ENCODE assay signal across 8 cellular contexts in genomic region chr2:156343096-156343939, GRCh38. TPM values are rescaled to one million over a fixed set of nuclear protein-coding genes. Genes with fewer than 3 reads are reported as not detected.
DNase-seq lines count a peak whose midpoint lies in the region; ATAC-seq and TF ChIP-seq lines count a peak whose summit lies in the region.

No MANE protein-coding gene starts in this region.

- peaks cover 36% of the 10 kb centered on the region for H3K4me1 ChIP-seq in lower lobe of right lung

- TF ChIP-seq CTCF in astrocyte of the cerebellum (IDR thresholded peaks at IDR 0.05; ENCODE audit: low read depth, low read length, missing control alignments) (no peak), lower lobe of right lung (IDR thresholded peaks at IDR 0.05) (no peak), type B pancreatic cell (conservative IDR thresholded peaks at IDR 0.05) (no peak)

- in situ Hi-C loops in astrocyte of the cerebellum (cut with HindIII; ENCODE audit: low sequenced_read_pairs): loop anchor here (5.0 kb wide), 1 partner anchor 249 kb away; no protein-coding TSS in a partner anchor

- H3K27ac ChIP-seq in lower lobe of right lung: peak overlapping the region; percentile 100

- no peaks in the 10 kb centered on the region for H3K9me3 ChIP-seq in lower lobe of right lung

- DNase-seq in activated T-cell treated with anti-CD3 and anti-CD28 coated beads, Interleukin-2, amount 50 U/mL, for 72 hours: no peak
- DNase-seq in activated T-cell treated with anti-CD3 and anti-CD28 coated beads, Interleukin-2, amount 50 U/mL, for 1 hour: no peak
- no peak for DNase-seq in astrocyte of the cerebellum (ENCODE audit: low read depth)
- DNase-seq in lower lobe of right lung: no peak
- no peak for DNase-seq in type B pancreatic cell (ENCODE audit: extremely low spot score, unreplicated experiment)
- DNase-seq in NOMO-1 (lab: John Stamatoyannopoulos, UW; ENCODE audit: unreplicated experiment in 2 of 2): no peak
- DNase-seq in NCI-H345 (lab: John Stamatoyannopoulos, UW): no peak

- H3K36me3 ChIP-seq in lower lobe of right lung: no peaks in the 10 kb centered on the region

- H3K9me3 Mint-ChIP-seq in activated T-cell treated with anti-CD3 and anti-CD28 coated beads, Interleukin-2, amount 50 U/mL, for 72 hours: no peaks in the 10 kb centered on the region
- H3K9me3 Mint-ChIP-seq in type B pancreatic cell: no peaks in the 10 kb centered on the region

- intact Hi-C loops in lower lobe of right lung (cut with DNase I): no loop called here

- H3K4me3 Mint-ChIP-seq in activated T-cell treated with anti-CD3 and anti-CD28 coated beads, Interleukin-2, amount 50 U/mL, for 72 hours: peak overlapping the region; percentile 81 to 91
- H3K4me3 Mint-ChIP-seq in type B pancreatic cell: peak overlapping the region; percentile 91

- H3K27me3 ChIP-seq in lower lobe of right lung (ENCODE audit: low read depth): no peaks in the 10 kb centered on the region

- H3K27ac Mint-ChIP-seq in activated T-cell treated with anti-CD3 and anti-CD28 coated beads, Interleukin-2, amount 50 U/mL, for 72 hours: peak overlapping the region; percentile 98
- peak overlapping the region; percentile 96 for H3K27ac Mint-ChIP-seq in type B pancreatic cell

- H3K36me3 Mint-ChIP-seq in activated T-cell treated with anti-CD3 and anti-CD28 coated beads, Interleukin-2, amount 50 U/mL, for 72 hours (ENCODE audit: insufficient read depth in 2 of 2): no peaks in the 10 kb centered on the region
- no peaks in the 10 kb centered on the region for H3K36me3 Mint-ChIP-seq in type B pancreatic cell

- peaks cover 41% of the 10 kb centered on the region for H3K4me1 Mint-ChIP-seq in activated T-cell treated with anti-CD3 and anti-CD28 coated beads, Interleukin-2, amount 50 U/mL, for 72 hours (ENCODE audit: low read depth)
- H3K4me1 Mint-ChIP-seq in type B pancreatic cell (ENCODE audit: unreplicated experiment): peaks cover 32% of the 10 kb centered on the region

- no peak for ATAC-seq in activated T-cell treated with anti-CD3 and anti-CD28 coated beads, Interleukin-2, amount 50 U/mL, for 72 hours (replicated peaks in 1 of 2)
- ATAC-seq in lower lobe of right lung: no peak
- ATAC-seq in HG02759 (IDR thresholded peaks at IDR 0.05; ENCODE audit: unreplicated experiment): no peak

- no peaks in the 10 kb centered on the region for H3K27me3 Mint-ChIP-seq in activated T-cell treated with anti-CD3 and anti-CD28 coated beads, Interleukin-2, amount 50 U/mL, for 72 hours (ENCODE audit: low read depth)
- H3K27me3 Mint-ChIP-seq in type B pancreatic cell: no peaks in the 10 kb centered on the region

- H3K4me3 ChIP-seq in astrocyte of the cerebellum (ENCODE audit: low read depth, low read length): peak overlapping the region; percentile 60
- peak overlapping the region; percentile 75 for H3K4me3 ChIP-seq in lower lobe of right lung

RNA-seq across cellular contexts. Expression of gene NR4A2, which starts 10.8 kb away (rescaled TPM):
- 10 to 100 TPM; 27.5 to 36.1 TPM for total RNA-seq in activated T-cell treated with anti-CD3 and anti-CD28 coated beads, Interleukin-2, amount 50 U/mL, for 72 hours
- total RNA-seq in lower lobe of right lung: 4.0 TPM
- total RNA-seq in type B pancreatic cell (ENCODE audit: low replicate concordance): 4.4 and 11.0 TPM in 2 replicates
